ENCODE assay signal across 11 cellular contexts in genomic region chr6:16901777-16902176, GRCh38.
DNase-seq lines count a peak whose midpoint lies in the region; ATAC-seq and TF ChIP-seq lines count a peak whose summit lies in the region.
"Had no signal": no experiment of that assay in that cellular context is flagged by ENCODE, and none has a peak within 500 bp of the region (broad histone marks: within the 10 kb centered on the region; RNA-seq: fewer than 3 reads in every experiment).

No MANE protein-coding gene starts in this region.

- H3K9ac ChIP-seq in adipocyte (ENCODE audit: low read length), result no peak overlapping the region

- DNase-seq in HCEC 1CT (peak; percentile 35), adipocyte (ENCODE audit: low read depth) (peak; percentile 79), heart right ventricle (peak; percentile 11 to 42), thoracic aorta (ENCODE audit: low spot score) (peak; percentile 12), HuH-7.5 (ENCODE audit: low spot score) (no peak), SK-N-DZ (ENCODE audit: low spot score) (no peak), esophagus muscularis mucosa (ENCODE audit: extremely low spot score) (no peak)
- DNase-seq: activated CD4-positive, alpha-beta memory T cell treated with anti-CD3 and anti-CD28 coated beads, Interleukin-2, amount 10 ng/mL, durations not matched to agents 7 days and 5 days; SHP77 treated with DMSO at 0.1 percent for 48 hours had no signal

- H3K27me3 ChIP-seq in adipocyte (replicated peaks; ENCODE audit: control insufficient read depth, insufficient read depth, low read length) (no peaks in the 10 kb centered on the region), heart right ventricle (peaks cover 0 to 3% (median 0%) of the 10 kb centered on the region in 7 donors), thoracic aorta (replicated peaks; ENCODE audit: insufficient read depth) (no peaks in the 10 kb centered on the region), esophagus muscularis mucosa (no peaks in the 10 kb centered on the region)

- TF ChIP-seq POLR2A in esophagus muscularis mucosa (IDR thresholded peaks at IDR 0.05; ENCODE audit: low read depth), result no peak

- H3K36me3 ChIP-seq in adipocyte (ENCODE audit: control insufficient read depth, insufficient read depth, low read length, severe bottlenecking), result no peaks in the 10 kb centered on the region
- H3K36me3 ChIP-seq in heart right ventricle, result no peaks in the 10 kb centered on the region
- H3K36me3 ChIP-seq in thoracic aorta, result no peaks in the 10 kb centered on the region
- H3K36me3 ChIP-seq in esophagus muscularis mucosa, result no peaks in the 10 kb centered on the region

- H3K27ac ChIP-seq in heart right ventricle (no peak overlapping the region), thoracic aorta (no peak overlapping the region), esophagus muscularis mucosa (replicated peaks in 1 of 4) (no peak overlapping the region)
- H3K27ac ChIP-seq: psoas muscle had no signal

- 13 to 18% methylated on average over 3 of the region's 3 CpGs for WGBS in heart right ventricle, 2 donors
- WGBS in esophagus muscularis mucosa, result 15% methylated on average over 3 of the region's 3 CpGs

- H3K9me3 ChIP-seq in adipocyte (ENCODE audit: control insufficient read depth, low read length) (no peaks in the 10 kb centered on the region), heart right ventricle (no peaks in the 10 kb centered on the region), thoracic aorta (no peaks in the 10 kb centered on the region), esophagus muscularis mucosa (no peaks in the 10 kb centered on the region)
- H3K9me3 ChIP-seq: psoas muscle had no signal

- TF ChIP-seq CTCF in heart right ventricle (IDR thresholded peaks at IDR 0.05), result no peak
- TF ChIP-seq CTCF in thoracic aorta (IDR thresholded peaks at IDR 0.05), result no peak
- TF ChIP-seq CTCF in esophagus muscularis mucosa (IDR thresholded peaks at IDR 0.05), result no peak

- H3K4me1 ChIP-seq in adipocyte (ENCODE audit: control insufficient read depth, insufficient read depth, low read length) (peaks cover 18% of the 10 kb centered on the region), heart right ventricle (peaks cover 0 to 30% (median 0%) of the 10 kb centered on the region in 9 donors), thoracic aorta (ENCODE audit: control insufficient read depth in 1 of 2, low read depth in 2 of 2) (no peaks in the 10 kb centered on the region), esophagus muscularis mucosa (peaks cover 0 to 18% (median 9%) of the 10 kb centered on the region in 4 donors)

- TF ChIP-seq EP300 in esophagus muscularis mucosa (IDR thresholded peaks at IDR 0.05), result no peak

- intact Hi-C loops in heart right ventricle (cut with DNase I) (no loop called here), esophagus muscularis mucosa (cut with DNase I) (no loop called here)

- H3K4me3 ChIP-seq in adipocyte (ENCODE audit: low read length) (no peak overlapping the region), heart right ventricle (no peak overlapping the region), thoracic aorta (no peak overlapping the region), esophagus muscularis mucosa (no peak overlapping the region)
- H3K4me3 ChIP-seq: psoas muscle had no signal

- ATAC-seq in heart right ventricle (peak in 3 of 8 donors; percentile 46 to 69 (median 58)), thoracic aorta (ENCODE audit: insufficient number of reproducible peaks, low FRiP score, low read depth) (no peak), GM21423 (IDR thresholded peaks at IDR 0.05; ENCODE audit: unreplicated experiment) (no peak)

Comparison
In these comparisons a context has a peak if more than half of its experiments do, and no peak if none do; other contexts are left out.
1. DNase-seq: peak in HCEC 1CT (single experiment), adipocyte (single experiment), heart right ventricle (2 of 2) and thoracic aorta (single experiment); none in HuH-7.5 (single experiment), SK-N-DZ (single experiment) and esophagus muscularis mucosa (single experiment).